ENCODE assay signal across 10 cellular contexts in the genomic region with DNA sequence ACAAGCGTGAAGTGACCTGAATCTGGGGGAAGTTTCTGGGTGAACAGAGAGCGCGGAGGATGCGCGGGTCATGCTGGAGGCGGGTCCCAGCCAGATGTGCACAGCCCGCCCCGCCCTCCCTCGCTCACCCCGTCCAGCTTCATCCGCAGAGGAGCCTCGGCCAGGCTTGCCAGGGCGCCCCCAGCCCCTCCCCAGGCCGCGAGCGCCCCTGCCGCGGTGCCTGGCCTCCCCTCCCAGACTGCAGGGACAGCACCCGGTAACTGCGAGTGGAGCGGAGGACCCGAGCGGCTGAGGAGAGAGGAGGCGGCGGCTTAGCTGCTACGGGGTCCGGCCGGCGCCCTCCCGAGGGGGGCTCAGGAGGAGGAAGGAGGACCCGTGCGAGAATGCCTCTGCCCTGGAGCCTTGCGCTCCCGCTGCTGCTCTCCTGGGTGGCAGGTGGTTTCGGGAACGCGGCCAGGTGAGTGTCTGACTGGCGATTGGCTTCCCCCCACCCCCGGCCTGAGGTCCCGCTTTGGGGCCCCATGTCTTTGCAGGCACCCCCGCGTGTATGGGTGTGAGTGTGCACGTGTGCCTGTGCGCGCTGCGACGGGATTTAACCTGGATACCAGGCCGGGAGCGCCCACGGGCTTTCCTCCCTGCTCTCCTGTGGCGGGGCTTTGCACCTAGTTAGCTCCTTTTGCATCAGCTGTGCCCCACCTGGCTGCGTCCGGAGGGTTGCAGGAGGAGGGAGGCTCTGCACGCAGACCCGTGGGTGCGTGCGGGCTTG. TPM values are rescaled to one million over a fixed set of nuclear protein-coding genes. Genes with fewer than 3 reads are reported as not detected.
A peak's percentile ranks its signal among the peaks of the same experiment; 100 is the strongest.
DNase-seq lines count a peak whose midpoint lies in the region; ATAC-seq and TF ChIP-seq lines count a peak whose summit lies in the region.
"Had no signal": no experiment of that assay in that cellular context is flagged by ENCODE, and none has a peak within 500 bp of the region (broad histone marks: within the 10 kb centered on the region; RNA-seq: fewer than 3 reads in every experiment).

A gene with protein sequence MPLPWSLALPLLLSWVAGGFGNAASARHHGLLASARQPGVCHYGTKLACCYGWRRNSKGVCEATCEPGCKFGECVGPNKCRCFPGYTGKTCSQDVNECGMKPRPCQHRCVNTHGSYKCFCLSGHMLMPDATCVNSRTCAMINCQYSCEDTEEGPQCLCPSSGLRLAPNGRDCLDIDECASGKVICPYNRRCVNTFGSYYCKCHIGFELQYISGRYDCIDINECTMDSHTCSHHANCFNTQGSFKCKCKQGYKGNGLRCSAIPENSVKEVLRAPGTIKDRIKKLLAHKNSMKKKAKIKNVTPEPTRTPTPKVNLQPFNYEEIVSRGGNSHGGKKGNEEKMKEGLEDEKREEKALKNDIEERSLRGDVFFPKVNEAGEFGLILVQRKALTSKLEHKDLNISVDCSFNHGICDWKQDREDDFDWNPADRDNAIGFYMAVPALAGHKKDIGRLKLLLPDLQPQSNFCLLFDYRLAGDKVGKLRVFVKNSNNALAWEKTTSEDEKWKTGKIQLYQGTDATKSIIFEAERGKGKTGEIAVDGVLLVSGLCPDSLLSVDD (plus strand): TSS at position 123 of the 766 bp plus-strand sequence. CDS start 261 bp downstream, at position 384.

- no peaks in the 10 kb centered on the region; the same call in 1 of the 2 replicates for H3K4me1 ChIP-seq in GM23338 (ENCODE audit: insufficient read depth)

- H3F3A ChIP-seq in GM23338 (replicated peaks; ENCODE audit: low read depth) = no peaks in the 10 kb centered on the region

- TF ChIP-seq CTCF in GM23338 (conservative IDR thresholded peaks at IDR 0.05; ENCODE audit: low read depth in 2 of 2) = no peak
- TF ChIP-seq CTCF in chondrocyte (IDR thresholded peaks at IDR 0.05) = no peak
- no peak for TF ChIP-seq CTCF in natural killer cell (IDR thresholded peaks at IDR 0.05)
- TF ChIP-seq CTCF in Calu3 (IDR thresholded peaks at IDR 0.05; ENCODE audit: unreplicated experiment) = no peak

- no peaks in the 10 kb centered on the region for H3K36me3 Mint-ChIP-seq in GM23338 (ENCODE audit: low read depth)
- no peaks in the 10 kb centered on the region for H3K36me3 Mint-ChIP-seq in chondrocyte (ENCODE audit: low read depth)
- H3K36me3 Mint-ChIP-seq in natural killer cell = no peaks in the 10 kb centered on the region
- no peaks in the 10 kb centered on the region for H3K36me3 Mint-ChIP-seq in Calu3 (ENCODE audit: insufficient read depth, unreplicated experiment)

- H3K27ac ChIP-seq in GM23338 (ENCODE audit: low read depth) = no peak within 1 kb of the TSS
- H3K27ac ChIP-seq: VCaP had no signal

- H3K36me3 ChIP-seq in GM23338 (ENCODE audit: insufficient read depth) = no peaks in the 10 kb centered on the region

- H3K4me3 ChIP-seq in GM23338 = peak within 1 kb of the TSS; percentile 60

- no peaks in the 10 kb centered on the region for H3K79me2 ChIP-seq in GM23338 (replicated peaks; ENCODE audit: insufficient read depth)

- H3K4me1 Mint-ChIP-seq in GM23338 (no peaks in the 10 kb centered on the region; the same call in 2 of the 3 replicates), chondrocyte (ENCODE audit: low read depth) (peaks cover 6% of the 10 kb centered on the region), natural killer cell (no peaks in the 10 kb centered on the region), Calu3 (ENCODE audit: low read depth, unreplicated experiment) (no peaks in the 10 kb centered on the region)

- peak within 1 kb of the TSS; percentile 66 for H3K4me3 Mint-ChIP-seq in GM23338
- peak within 1 kb of the TSS; percentile 13 for H3K4me3 Mint-ChIP-seq in chondrocyte (ENCODE audit: unreplicated experiment)
- peak within 1 kb of the TSS; percentile 31 for H3K4me3 Mint-ChIP-seq in natural killer cell
- no peak within 1 kb of the TSS for H3K4me3 Mint-ChIP-seq in Calu3 (ENCODE audit: low read depth, unreplicated experiment)

- peak within 1 kb of the TSS; percentile 75 for H3K4me2 ChIP-seq in GM23338

- DNase-seq in COLO668 (lab: John Stamatoyannopoulos, UW; ENCODE audit: unreplicated experiment) = peak; percentile 22
- peak; percentile 38 for DNase-seq in GM23338 (ENCODE audit: low spot score)
- DNase-seq in chondrocyte (ENCODE audit: low spot score) = peak; percentile 82
- no peak for DNase-seq in natural killer cell
- no peak for DNase-seq in Calu3
- DNase-seq: islet precursor cell had no signal

- intact Hi-C loops in natural killer cell (cut with micrococcal nuclease) = no loop called here
- intact Hi-C loops in Calu3 (cut with micrococcal nuclease; ENCODE audit: unreplicated experiment) = no loop called here

- peak within 1 kb of the TSS; percentile 81; the same call in 1 of the 2 replicates for H2AFZ ChIP-seq in GM23338

- ATAC-seq in GM23338 (peak; percentile 87), natural killer cell (peak in 1 of 3 donors; percentile 47), GM21723 (IDR thresholded peaks at IDR 0.05; ENCODE audit: unreplicated experiment) (no peak), HG02840 (IDR thresholded peaks at IDR 0.05; ENCODE audit: low FRiP score, unreplicated experiment) (no peak)
- no peak for ATAC-seq in activated CD4-positive, CD25-positive, alpha-beta regulatory T cell treated with anti-CD3 and anti-CD28 coated beads, Interleukin-2, amount 50 U/mL, for 24 hours

- peaks cover 41% of the 10 kb centered on the region for H3K27me3 ChIP-seq in GM23338 (ENCODE audit: insufficient read depth)

- no peaks in the 10 kb centered on the region for H3K9me2 ChIP-seq in GM23338 (ENCODE audit: insufficient read depth)

- no peaks in the 10 kb centered on the region for H4K20me1 ChIP-seq in GM23338 (replicated peaks; ENCODE audit: insufficient read depth)

- H3K27ac Mint-ChIP-seq in GM23338 (no peak within 1 kb of the TSS), chondrocyte (ENCODE audit: unreplicated experiment) (no peak within 1 kb of the TSS), natural killer cell (no peak within 1 kb of the TSS), Calu3 (ENCODE audit: unreplicated experiment) (no peak within 1 kb of the TSS)

- no TSS peak for BruUV-seq in Calu3 (replicated peaks; lab: Mats Ljungman, UMichigan)

- H3K27me3 Mint-ChIP-seq in GM23338 (ENCODE audit: insufficient read depth, low read depth, poor library complexity) (peaks cover 23% of the 10 kb centered on the region), chondrocyte (ENCODE audit: low read depth) (peaks cover 32% of the 10 kb centered on the region), natural killer cell (ENCODE audit: low read depth in 2 of 2) (peaks cover 20 to 77% of the 10 kb centered on the region in 2 donors), Calu3 (ENCODE audit: unreplicated experiment) (peaks cover 12% of the 10 kb centered on the region)

- H3K9me3 Mint-ChIP-seq in GM23338 = no peaks in the 10 kb centered on the region
- peaks cover 3% of the 10 kb centered on the region for H3K9me3 Mint-ChIP-seq in chondrocyte (ENCODE audit: low read depth)
- no peaks in the 10 kb centered on the region for H3K9me3 Mint-ChIP-seq in natural killer cell
- H3K9me3 Mint-ChIP-seq in Calu3 (ENCODE audit: low read depth, unreplicated experiment) = no peaks in the 10 kb centered on the region

- CTCF ChIA-PET in Calu3 (lab: Charles Lee) = no interaction called here

TF ChIP-seq in GM23338, 12 proteins besides CTCF, POLR2A, EP300 and RAD21 (continues in another document):
- no peak for TF ChIP-seq ZNF331 (CRISPR knock-in tag; IDR thresholded peaks at IDR 0.05; ENCODE audit: low read depth)

RNA-seq across cellular contexts. Expression of the gene that starts here (rescaled TPM):
- total RNA-seq in GM23338 (2014; rRNA removed; shearing (Covaris generic)) = 2.6 and 2.8 TPM in 2 replicates
- 1.2 and 1.4 TPM in 2 replicates for polyA plus RNA-seq in GM23338 (2016; fragmentation: Nextera tagmentation; extraction: Ambion mirVana)
- total RNA-seq in chondrocyte (0.18 to 0.22 TPM in 2 of 3 replicates, not detected in the other), natural killer cell (not detected), Calu3 (2022) (not detected in 2 replicates)

Comparison
In these comparisons a context has a peak if more than half of its experiments do, and no peak if none do; other contexts are left out.
1. Peak in DNase-seq in chondrocyte; RNA of the gene not detected or under 1 TPM.
2. DNase-seq: peak in COLO668 (single experiment) and GM23338 (single experiment); none in natural killer cell (single experiment) and Calu3 (single experiment).